ENCODE assay signal across 1 cellular context in the genomic region with DNA sequence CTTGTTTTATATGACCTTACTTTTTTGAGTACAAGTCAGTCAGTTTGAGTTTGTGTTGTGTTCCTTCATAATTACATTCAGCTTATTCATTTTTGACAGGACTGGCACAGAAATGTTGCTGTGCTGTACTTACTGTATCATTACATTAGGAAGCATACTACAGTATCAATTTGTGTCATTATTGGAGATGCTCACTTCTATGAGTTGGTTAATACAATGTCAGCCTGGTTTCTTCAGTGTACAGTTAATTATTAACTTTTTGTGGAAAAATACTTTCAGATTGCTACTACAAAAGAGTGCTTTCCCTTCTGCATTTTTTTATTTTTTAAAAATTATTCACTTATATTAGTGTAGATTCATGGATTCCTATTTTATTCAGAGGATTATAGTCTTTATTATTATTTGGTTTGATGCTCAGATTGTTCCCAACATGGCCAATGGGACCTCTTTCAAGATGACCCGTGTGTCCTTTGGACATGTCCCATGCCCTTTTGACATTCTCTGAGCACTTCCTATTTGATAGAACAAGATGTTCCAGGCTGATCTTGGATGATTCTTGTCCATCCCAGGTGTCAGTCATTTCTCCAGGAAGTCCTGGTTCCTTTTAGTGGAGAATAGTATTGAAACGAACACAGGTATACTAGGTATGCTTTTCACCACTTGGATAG.
TF ChIP-seq lines count a peak whose summit lies in the region.

No MANE protein-coding gene starts in this region.

TF ChIP-seq in A549, 52 proteins besides CTCF, POLR2A, EP300 and RAD21 (continued from another document):
- TF ChIP-seq MYC (IDR thresholded peaks at IDR 0.05; ENCODE audit: borderline replicate concordance, low read length) = no peak
